8 cellular contexts compared by ENCODE assay signal in the genomic region with DNA sequence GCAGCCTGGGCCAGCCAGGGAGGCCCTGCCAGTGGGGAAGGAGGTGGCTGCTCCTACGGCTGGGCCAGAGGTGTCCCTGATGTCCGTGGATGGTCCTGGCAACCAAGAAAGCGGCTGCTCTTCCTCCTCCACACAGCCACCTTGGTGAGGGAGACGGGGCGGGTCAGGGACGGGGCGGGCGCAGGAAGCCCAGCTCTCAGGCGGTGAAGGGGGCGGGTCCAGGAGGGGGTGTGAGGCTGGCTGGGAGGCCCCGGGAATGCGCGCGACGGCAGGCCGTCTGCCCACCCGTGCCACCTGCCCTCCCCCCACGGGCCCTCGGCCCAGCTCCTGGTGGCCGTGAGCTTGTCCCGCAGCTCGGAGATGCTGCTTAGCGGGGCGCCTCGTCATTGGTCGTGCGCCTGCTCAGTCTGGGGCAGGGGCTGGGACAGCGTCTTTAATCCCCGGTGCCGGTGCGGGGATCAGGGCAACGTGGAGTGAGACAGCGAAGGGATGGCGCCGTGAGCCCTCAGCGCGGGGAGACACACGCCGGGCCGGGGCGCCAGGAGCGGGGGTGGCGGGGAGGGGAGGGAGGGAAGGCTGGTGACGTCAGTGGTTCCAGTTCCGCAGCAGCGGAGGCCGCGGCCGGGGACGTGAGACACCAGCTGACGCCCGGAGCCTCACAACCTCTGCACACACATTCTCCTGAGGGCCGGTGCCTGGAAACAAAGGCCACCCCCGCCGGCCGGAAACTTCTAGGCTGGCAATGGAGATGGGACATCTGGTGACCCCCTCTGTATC. TPM values are rescaled to one million over a fixed set of nuclear protein-coding genes. Genes with fewer than 3 reads are reported as not detected.
DNase-seq lines count a peak whose midpoint lies in the region; ATAC-seq, FAIRE-seq and TF ChIP-seq lines count a peak whose summit lies in the region.

No MANE protein-coding gene starts in this region.

- peak; percentile 89 for ATAC-seq in GM19351 (IDR thresholded peaks at IDR 0.05; ENCODE audit: unreplicated experiment)

- TF ChIP-seq EP300 in stomach (IDR thresholded peaks at IDR 0.05), result no peak

- CTCF ChIA-PET in RWPE1 (lab: Yijun Ruan, JAX), result interaction anchor here (0.6 kb wide), 2 partner anchors 70 to 825 kb away, joined by 3 read pairs; no protein-coding TSS in a partner anchor

- peak overlapping the region; percentile 11 for H3K4me3 ChIP-seq in neuron (ENCODE audit: low read length)
- peak overlapping the region; percentile 45 to 58 (median 54) for H3K4me3 ChIP-seq in stomach

- H3K36me3 ChIP-seq in neuron (ENCODE audit: insufficient read depth, low read length) (no peaks in the 10 kb centered on the region), stomach (no peaks in the 10 kb centered on the region)

- POLR2A ChIA-PET in RWPE1 (lab: Yijun Ruan, JAX; ENCODE audit: low non-redundant PET), result no interaction called here

- TF ChIP-seq CTCF in RWPE1 (conservative IDR thresholded peaks at IDR 0.05; ENCODE audit: low read depth) (no peak), stomach (IDR thresholded peaks at IDR 0.05) (no peak)

- no peak for FAIRE-seq in frontal cortex (lab: Jason Lieb, UNC)

- H3K27ac ChIP-seq in RWPE1 (no peak overlapping the region), stomach (peak overlapping the region; percentile 55 to 85 (median 77))

- H3K4me1 ChIP-seq in neuron (ENCODE audit: insufficient read depth, low read length) (peaks cover 11% of the 10 kb centered on the region), stomach (peaks cover 6 to 13% (median 12%) of the 10 kb centered on the region in 4 donors)

- 0 to 9% (median 1%) methylated on average over 13 to 56 of the region's 56 CpGs for WGBS in stomach, 5 donors

- no peak for TF ChIP-seq POLR2A in stomach (IDR thresholded peaks at IDR 0.05)

- intact Hi-C loops in stomach (cut with DNase I; ENCODE audit: low total_unique reads), result no loop called here

- H3K9me3 ChIP-seq in neuron (ENCODE audit: low read length) (no peaks in the 10 kb centered on the region), stomach (no peaks in the 10 kb centered on the region)

- DNase-seq in AG08396 (ENCODE audit: low spot score) (peak; percentile 88), HT-29 (ENCODE audit: low spot score) (peak; percentile 73), RWPE1 (ENCODE audit: low spot score) (peak; percentile 40), activated gamma-delta T cell treated with Interleukin-2 at 50 U/mL for 16 hours (peak; percentile 69), frontal cortex (ENCODE audit: low spot score in 2 of 2) (peak; percentile 78 to 89), stomach (peak; percentile 83)

- peak overlapping the region; percentile 81 for H2AFZ ChIP-seq in neuron (ENCODE audit: low read depth, low read length)

- H3K27me3 ChIP-seq in neuron (ENCODE audit: insufficient read depth, low read length) (no peaks in the 10 kb centered on the region), stomach (peaks cover 0 to 20% (median 8%) of the 10 kb centered on the region in 3 donors)

RNA-seq across cellular contexts. Expression of gene BRSK2, which starts 6.7 kb away (rescaled TPM):
- 0.52 and 0.76 TPM in 2 replicates for total RNA-seq in HT-29 (2014; rRNA removed; shearing (Covaris generic))
- total RNA-seq in frontal cortex, result 35.9 TPM
- 1 to 10 TPM in 2 of 5 donors, not detected in 3; 1.8 TPM for total RNA-seq in stomach
- polyA plus RNA-seq in stomach, result 1 to 10 TPM; 1.8 to 6.9 (median 3.2) TPM

Comparison
In these comparisons a context has a peak if more than half of its experiments do, and no peak if none do; other contexts are left out.
1. RNA of gene BRSK2, which starts 6.7 kb away (total RNA-seq): 35.9 TPM in frontal cortex (single experiment); 0.52 to 0.76 TPM in HT-29 and 1.8 TPM in stomach; every median in the first group is over 10 times any median in the second.
2. Peak in every context shown above with its lines, with median percentiles within 50 percentile points of each other: DNase-seq.